Comparison of ENCODE assay signal across 27 cellular contexts in genomic region chr9:96483733-96484240, GRCh38. TPM values are rescaled to one million over a fixed set of nuclear protein-coding genes. Genes with fewer than 3 reads are reported as not detected.
DNase-seq lines count a peak whose midpoint lies in the region; ATAC-seq and TF ChIP-seq lines count a peak whose summit lies in the region.
"Had no signal": no experiment of that assay in that cellular context is flagged by ENCODE, and none has a peak within 500 bp of the region (broad histone marks: within the 10 kb centered on the region; RNA-seq: fewer than 3 reads in every experiment).

No MANE protein-coding gene starts in this region.

- H3K27ac Mint-ChIP-seq in activated CD4-positive, alpha-beta T cell treated with anti-CD3 and anti-CD28 coated beads, Interleukin-2, amount 10 ng/mL, durations not matched to agents 24 days and 14 days = peak overlapping the region; percentile 52
- no peak overlapping the region for H3K27ac Mint-ChIP-seq in activated CD4-positive, alpha-beta T cell treated with anti-CD3 and anti-CD28 coated beads, Interleukin-2, amount 10 ng/mL, durations not matched to agents 7 days and 5 days
- H3K27ac Mint-ChIP-seq: activated naive CD8-positive, alpha-beta T cell treated with anti-CD3 and anti-CD28 coated beads, Interleukin-2, amount 10 ng/mL, durations not matched to agents 7 days and 5 days; H9; natural killer cell treated with Interleukin-12 subunit alpha and Interleukin-12 subunit beta and Interleukin-15 and Interleukin-18, amount 100 ng/mL, for 72 hours had no signal

- WGBS in gastroesophageal sphincter (ENCODE audit: low coverage in 1 of 2), 2 donors = 28 to 40% methylated on average over 3 of the region's 3 CpGs

- no peak overlapping the region for H3K9ac ChIP-seq in adipocyte (ENCODE audit: low read length)

- no peaks in the 10 kb centered on the region for H3K27me3 Mint-ChIP-seq in activated CD4-positive, alpha-beta T cell treated with anti-CD3 and anti-CD28 coated beads, Interleukin-2, amount 10 ng/mL, durations not matched to agents 24 days and 14 days
- H3K27me3 Mint-ChIP-seq in activated CD4-positive, alpha-beta T cell treated with anti-CD3 and anti-CD28 coated beads, Interleukin-2, amount 10 ng/mL, durations not matched to agents 7 days and 5 days = no peaks in the 10 kb centered on the region
- H3K27me3 Mint-ChIP-seq: activated naive CD8-positive, alpha-beta T cell treated with anti-CD3 and anti-CD28 coated beads, Interleukin-2, amount 10 ng/mL, durations not matched to agents 7 days and 5 days; effector memory CD8-positive, alpha-beta T cell; IgD-negative memory B cell; natural killer cell treated with Interleukin-12 subunit alpha and Interleukin-12 subunit beta and Interleukin-15 and Interleukin-18, amount 100 ng/mL, for 72 hours; T-cell had no signal

- TF ChIP-seq CTCF in gastroesophageal sphincter (IDR thresholded peaks at IDR 0.05) = no peak

- TF ChIP-seq EP300 in gastroesophageal sphincter (IDR thresholded peaks at IDR 0.05) = no peak

- H3K36me3 ChIP-seq in adipocyte (ENCODE audit: control insufficient read depth, insufficient read depth, low read length, severe bottlenecking) = peaks cover 26% of the 10 kb centered on the region
- peaks cover 0 to 49% of the 10 kb centered on the region in 2 donors for H3K36me3 ChIP-seq in gastroesophageal sphincter
- H3K36me3 ChIP-seq: transverse colon had no signal

- H3K36me3 Mint-ChIP-seq in activated CD4-positive, alpha-beta T cell treated with anti-CD3 and anti-CD28 coated beads, Interleukin-2, amount 10 ng/mL, durations not matched to agents 24 days and 14 days (ENCODE audit: low read depth) = peaks cover 25% of the 10 kb centered on the region
- H3K36me3 Mint-ChIP-seq in activated CD4-positive, alpha-beta T cell treated with anti-CD3 and anti-CD28 coated beads, Interleukin-2, amount 10 ng/mL, durations not matched to agents 7 days and 5 days (ENCODE audit: low read depth) = peaks cover 19% of the 10 kb centered on the region
- H3K36me3 Mint-ChIP-seq: natural killer cell treated with Interleukin-12 subunit alpha and Interleukin-12 subunit beta and Interleukin-15 and Interleukin-18, amount 100 ng/mL, for 72 hours had no signal

- TF ChIP-seq POLR2A in gastroesophageal sphincter (IDR thresholded peaks at IDR 0.05) = no peak

- H3K4me1 ChIP-seq in adipocyte (ENCODE audit: control insufficient read depth, insufficient read depth, low read length) = peaks cover 49% of the 10 kb centered on the region
- H3K4me1 ChIP-seq in gastroesophageal sphincter = peaks cover 0 to 50% (median 19%) of the 10 kb centered on the region in 3 donors

- H3K9me3 ChIP-seq in adipocyte (ENCODE audit: control insufficient read depth, low read length) (no peaks in the 10 kb centered on the region), gastroesophageal sphincter (no peaks in the 10 kb centered on the region)
- H3K9me3 ChIP-seq: A549, BE2C, mucosa of descending colon, transverse colon had no signal

- H3K4me3 ChIP-seq in adipocyte (ENCODE audit: low read length) (no peak overlapping the region), gastroesophageal sphincter (no peak overlapping the region)
- H3K4me3 ChIP-seq: A549, mucosa of descending colon, transverse colon had no signal

- intact Hi-C loops in activated CD4-positive, alpha-beta T cell treated with anti-CD3 and anti-CD28 coated beads, Interleukin-2, amount 10 ng/mL, durations not matched to agents 24 days and 14 days (cut with micrococcal nuclease) = no loop called here

- H3K27ac ChIP-seq in gastroesophageal sphincter = peak overlapping the region in 3 of 4 donors; percentile 81 to 85 (median 84)
- H3K27ac ChIP-seq: A549, transverse colon had no signal

- H3K27me3 ChIP-seq in adipocyte (replicated peaks; ENCODE audit: control insufficient read depth, insufficient read depth, low read length) = no peaks in the 10 kb centered on the region
- no peaks in the 10 kb centered on the region for H3K27me3 ChIP-seq in gastroesophageal sphincter
- H3K27me3 ChIP-seq: BE2C, transverse colon had no signal

- POLR2A ChIA-PET in activated CD4-positive, alpha-beta T cell treated with anti-CD3 and anti-CD28 coated beads, Interleukin-2, amount 10 ng/mL, durations not matched to agents 7 days and 5 days (lab: Charles Lee) = no interaction called here

- H3K4me1 Mint-ChIP-seq in activated CD4-positive, alpha-beta T cell treated with anti-CD3 and anti-CD28 coated beads, Interleukin-2, amount 10 ng/mL, durations not matched to agents 24 days and 14 days = peaks cover 8% of the 10 kb centered on the region
- H3K4me1 Mint-ChIP-seq in activated CD4-positive, alpha-beta T cell treated with anti-CD3 and anti-CD28 coated beads, Interleukin-2, amount 10 ng/mL, durations not matched to agents 7 days and 5 days = peaks cover 5% of the 10 kb centered on the region
- H3K4me1 Mint-ChIP-seq: H9 had no signal

- H3K4me3 Mint-ChIP-seq in activated CD4-positive, alpha-beta T cell treated with anti-CD3 and anti-CD28 coated beads, Interleukin-2, amount 10 ng/mL, durations not matched to agents 24 days and 14 days = no peak overlapping the region
- no peak overlapping the region for H3K4me3 Mint-ChIP-seq in activated CD4-positive, alpha-beta T cell treated with anti-CD3 and anti-CD28 coated beads, Interleukin-2, amount 10 ng/mL, durations not matched to agents 7 days and 5 days
- H3K4me3 Mint-ChIP-seq: activated naive CD8-positive, alpha-beta T cell treated with anti-CD3 and anti-CD28 coated beads, Interleukin-2, amount 10 ng/mL, durations not matched to agents 7 days and 5 days; effector memory CD8-positive, alpha-beta T cell; H9; natural killer cell treated with Interleukin-12 subunit alpha and Interleukin-12 subunit beta and Interleukin-15 and Interleukin-18, amount 100 ng/mL, for 72 hours; T-cell had no signal

- ATAC-seq in gastroesophageal sphincter (no peak), GM18519 (IDR thresholded peaks at IDR 0.05; ENCODE audit: low FRiP score, unreplicated experiment) (no peak)
- ATAC-seq: A549; effector memory CD8-positive, alpha-beta T cell; mucosa of descending colon; natural killer cell treated with Interleukin-12 subunit alpha and Interleukin-12 subunit beta and Interleukin-15 and Interleukin-18, amount 100 ng/mL, for 72 hours; T-cell had no signal

- CTCF ChIA-PET in activated CD4-positive, alpha-beta T cell treated with anti-CD3 and anti-CD28 coated beads, Interleukin-2, amount 10 ng/mL, durations not matched to agents 7 days and 5 days (lab: Charles Lee) = interaction anchor here (0.8 kb wide), 1 partner anchor 9 kb away, joined by 3 read pairs; no protein-coding TSS in a partner anchor

- peaks cover 3% of the 10 kb centered on the region for H3K9me3 Mint-ChIP-seq in activated CD4-positive, alpha-beta T cell treated with anti-CD3 and anti-CD28 coated beads, Interleukin-2, amount 10 ng/mL, durations not matched to agents 24 days and 14 days
- no peaks in the 10 kb centered on the region for H3K9me3 Mint-ChIP-seq in activated CD4-positive, alpha-beta T cell treated with anti-CD3 and anti-CD28 coated beads, Interleukin-2, amount 10 ng/mL, durations not matched to agents 7 days and 5 days
- H3K9me3 Mint-ChIP-seq: activated naive CD8-positive, alpha-beta T cell treated with anti-CD3 and anti-CD28 coated beads, Interleukin-2, amount 10 ng/mL, durations not matched to agents 7 days and 5 days; effector memory CD8-positive, alpha-beta T cell; H9; IgD-negative memory B cell; natural killer cell treated with Interleukin-12 subunit alpha and Interleukin-12 subunit beta and Interleukin-15 and Interleukin-18, amount 100 ng/mL, for 72 hours; T-cell had no signal

- DNase-seq in activated CD4-positive, alpha-beta T cell treated with anti-CD3 and anti-CD28 coated beads, Interleukin-2, amount 10 ng/mL, durations not matched to agents 24 days and 14 days = no peak
- DNase-seq in activated CD4-positive, alpha-beta T cell treated with anti-CD3 and anti-CD28 coated beads, Interleukin-2, amount 10 ng/mL, durations not matched to agents 7 days and 5 days = no peak
- DNase-seq in EH (ENCODE audit: low read depth) (peak; percentile 80), adipocyte (ENCODE audit: low read depth) (peak; percentile 22), hepatic stellate cell (ENCODE audit: low spot score) (no peak), NCI-H524 (lab: John Stamatoyannopoulos, UW) (no peak)
- DNase-seq: activated CD8-positive, alpha-beta memory T cell treated with anti-CD3 and anti-CD28 coated beads for 24 hours; activated naive CD8-positive, alpha-beta T cell treated with anti-CD3 and anti-CD28 coated beads, Interleukin-2, amount 10 ng/mL, durations not matched to agents 7 days and 5 days; BE2C; DMS153; effector memory CD8-positive, alpha-beta T cell; foreskin melanocyte; H9; mucosa of descending colon; NCI-H1092; NCI-H1694 treated with DMSO at 0.1 percent for 48 hours; NCI-H2171 treated with DMSO at 0.1 percent for 48 hours; NCI-H524 treated with DMSO at 0.1 percent for 48 hours; NK-92 treated with Interleukin-12 subunit alpha and Interleukin-12 subunit beta, amount 100 ng/mL, for 24 hours; SIG-M5; T-cell; transverse colon had no signal

RNA-seq across cellular contexts. Expression of gene HABP4, which starts 33.8 kb away (rescaled TPM):
- 8.8 and 9.1 TPM in 2 replicates for total RNA-seq in activated CD4-positive, alpha-beta T cell treated with anti-CD3 and anti-CD28 coated beads, Interleukin-2, amount 10 ng/mL, durations not matched to agents 24 days and 14 days
- 1 to 10 TPM; 5.0 to 6.1 TPM for total RNA-seq in activated CD4-positive, alpha-beta T cell treated with anti-CD3 and anti-CD28 coated beads, Interleukin-2, amount 10 ng/mL, durations not matched to agents 7 days and 5 days
- 100 to 1,000 TPM in 1 of 4 donors, 10 to 100 TPM in 3; 41.1 to 106 (median 60.0) TPM for total RNA-seq in gastroesophageal sphincter

Comparison
In these comparisons a context has a peak if more than half of its experiments do, and no peak if none do; other contexts are left out.
1. DNase-seq: peak in EH (single experiment) and adipocyte (single experiment); none in activated CD4-positive, alpha-beta T cell treated with anti-CD3 and anti-CD28 coated beads, Interleukin-2, amount 10 ng/mL, durations not matched to agents 24 days and 14 days (single experiment), activated CD4-positive, alpha-beta T cell treated with anti-CD3 and anti-CD28 coated beads, Interleukin-2, amount 10 ng/mL, durations not matched to agents 7 days and 5 days (single experiment), hepatic stellate cell (single experiment) and NCI-H524 (0 of 2).